18 cellular contexts compared by ENCODE assay signal in genomic region chr7:70426249-70426880, GRCh38.
DNase-seq lines count a peak whose midpoint lies in the region; ATAC-seq, FAIRE-seq and TF ChIP-seq lines count a peak whose summit lies in the region.
"Had no signal": no experiment of that assay in that cellular context is flagged by ENCODE, and none has a peak within 500 bp of the region (broad histone marks: within the 10 kb centered on the region; RNA-seq: fewer than 3 reads in every experiment).

No MANE protein-coding gene starts in this region.

- no peak for TF ChIP-seq CTCF in GM20000 (IDR thresholded peaks at IDR 0.05; ENCODE audit: extremely low read depth, missing control alignments)

- in situ Hi-C loops in G401 (cut with HindIII; ENCODE audit: low sequenced_read_pairs) = no loop called here

- DNase-seq in GM12891 (ENCODE audit: insufficient read length, low spot score) (peak; percentile 34), GM20000 (ENCODE audit: low spot score) (peak; percentile 13), SK-N-DZ (ENCODE audit: low spot score) (peak; percentile 86), C1 segment of cervical spinal cord (lab: John Stamatoyannopoulos, UW) (no peak), G401 (ENCODE audit: low spot score) (no peak)
- DNase-seq in activated CD4-positive, CD25-positive, alpha-beta regulatory T cell treated with anti-CD3 and anti-CD28 coated beads, Interleukin-2, amount 50 U/mL, for 72 hours = no peak
- DNase-seq in activated CD4-positive, CD25-positive, alpha-beta regulatory T cell (lab: John Stamatoyannopoulos, UW) = no peak
- DNase-seq: activated CD4-positive, alpha-beta T cell treated with anti-CD3 and anti-CD28 coated beads, Interleukin-2, amount 50 U/mL, for 48 hours; activated naive CD8-positive, alpha-beta T cell treated with anti-CD3 and anti-CD28 coated beads, Interleukin-2, amount 10 ng/mL, durations not matched to agents 7 days and 5 days; activated T-cell treated with anti-CD3 and anti-CD28 coated beads, Interleukin-2, amount 50 U/mL, for 48 hours; mammary epithelial cell; NCI-H2081 treated with DMSO at 0.1 percent for 48 hours had no signal

- no peak for TF ChIP-seq POLR2A in GM12891 (IDR thresholded peaks at IDR 0.05; ENCODE audit: low read depth, low read length)

- ATAC-seq in HG03439 (IDR thresholded peaks at IDR 0.05; ENCODE audit: unreplicated experiment) = peak; percentile 81
- ATAC-seq: esophagus mucosa; natural killer cell treated with Interleukin-12 subunit alpha and Interleukin-12 subunit beta and Interleukin-15 and Interleukin-18, amount 100 ng/mL, for 72 hours had no signal

- FAIRE-seq in GM12891 (lab: Jason Lieb, UNC) = peak; percentile 92
- FAIRE-seq: bronchial epithelial cell, G401.6, HTR-8/SVneo had no signal

TF ChIP-seq in GM12891, 5 proteins besides CTCF, POLR2A, EP300 and RAD21:
- TF ChIP-seq POU2F2 (IDR thresholded peaks at IDR 0.05; ENCODE audit: low read depth, low read length) = peak; percentile 55; the same call in 1 of the 2 replicates
- TF ChIP-seq POLR2AphosphoS5 (IDR thresholded peaks at IDR 0.05; ENCODE audit: low read depth, low read length) = no peak
- TF ChIP-seq SPI1 (IDR thresholded peaks at IDR 0.05; ENCODE audit: low read depth, low read length) = peak; percentile 58

Comparison
In these comparisons a context has a peak if more than half of its experiments do, and no peak if none do; other contexts are left out.
1. DNase-seq: peak in GM12891 (single experiment), GM20000 (single experiment) and SK-N-DZ (single experiment); none in activated CD4-positive, CD25-positive, alpha-beta regulatory T cell treated with anti-CD3 and anti-CD28 coated beads, Interleukin-2, amount 50 U/mL, for 72 hours (single experiment), C1 segment of cervical spinal cord (0 of 14), G401 (single experiment) and activated CD4-positive, CD25-positive, alpha-beta regulatory T cell (0 of 4).